11 cellular contexts compared by ENCODE assay signal in genomic region chr5:138662599-138662998, GRCh38.
DNase-seq lines count a peak whose midpoint lies in the region; ATAC-seq, FAIRE-seq and TF ChIP-seq lines count a peak whose summit lies in the region.
"Had no signal": no experiment of that assay in that cellular context is flagged by ENCODE, and none has a peak within 500 bp of the region (broad histone marks: within the 10 kb centered on the region; RNA-seq: fewer than 3 reads in every experiment).

No MANE protein-coding gene starts in this region.

- H3K36me3 Mint-ChIP-seq in CD4-positive, alpha-beta T cell (ENCODE audit: low read depth), result no peaks in the 10 kb centered on the region
- H3K36me3 Mint-ChIP-seq in activated CD8-positive, alpha-beta T cell treated with anti-CD3 and anti-CD28 coated beads, Interleukin-2, amount 10 ng/mL, durations not matched to agents 7 days and 5 days (ENCODE audit: low read depth), result no peaks in the 10 kb centered on the region

- H3K4me3 ChIP-seq in left lung, result no peak overlapping the region

- FAIRE-seq in GM19239 (lab: Jason Lieb, UNC), result no peak
- FAIRE-seq: H54 had no signal

- H3K4me3 Mint-ChIP-seq in CD4-positive, alpha-beta T cell, result peak overlapping the region; percentile 18
- no peak overlapping the region for H3K4me3 Mint-ChIP-seq in activated CD8-positive, alpha-beta T cell treated with anti-CD3 and anti-CD28 coated beads, Interleukin-2, amount 10 ng/mL, durations not matched to agents 7 days and 5 days

- no peaks in the 10 kb centered on the region for H3K9me3 Mint-ChIP-seq in CD4-positive, alpha-beta T cell
- H3K9me3 Mint-ChIP-seq in activated CD8-positive, alpha-beta T cell treated with anti-CD3 and anti-CD28 coated beads, Interleukin-2, amount 10 ng/mL, durations not matched to agents 7 days and 5 days (ENCODE audit: insufficient read depth), result no peaks in the 10 kb centered on the region

- peaks cover 92% of the 10 kb centered on the region for H3K27me3 Mint-ChIP-seq in CD4-positive, alpha-beta T cell
- peaks cover 79% of the 10 kb centered on the region for H3K27me3 Mint-ChIP-seq in activated CD8-positive, alpha-beta T cell treated with anti-CD3 and anti-CD28 coated beads, Interleukin-2, amount 10 ng/mL, durations not matched to agents 7 days and 5 days (ENCODE audit: low read depth)

- H3K27ac ChIP-seq in CD4-positive, alpha-beta T cell (ENCODE audit: low read depth, low read length), result no peak overlapping the region
- H3K27ac ChIP-seq in left lung, result no peak overlapping the region

- no peak for TF ChIP-seq CTCF in CD4-positive, alpha-beta T cell (IDR thresholded peaks at IDR 0.05)
- no peak for TF ChIP-seq CTCF in left lung (IDR thresholded peaks at IDR 0.05)

- peaks cover 90% of the 10 kb centered on the region for H3K27me3 ChIP-seq in CD4-positive, alpha-beta T cell (ENCODE audit: control insufficient read depth, insufficient read depth, low read length)
- H3K27me3 ChIP-seq in left lung, result peaks cover 0 to 16% of the 10 kb centered on the region in 2 donors

- peak in 5 of 10 experiments; percentile 12 to 27 (median 21) for DNase-seq in CD4-positive, alpha-beta T cell
- DNase-seq in Kasumi-1 (lab: John Stamatoyannopoulos, UW) (peak; percentile 41 to 52), left lung (peak in 1 of 2 donors; percentile 24), GM19239 (ENCODE audit: insufficient read length, low spot score) (no peak), NCI-H1105 (lab: John Stamatoyannopoulos, UW) (no peak)
- DNase-seq in activated CD8-positive, alpha-beta T cell treated with anti-CD3 and anti-CD28 coated beads, Interleukin-2, amount 10 ng/mL, durations not matched to agents 7 days and 5 days, result peak; percentile 62
- DNase-seq: activated gamma-delta T cell treated with Interleukin-2 at 50 U/mL for 16 hours, NCI-H2029 treated with DMSO at 0.1 percent for 48 hours had no signal

- H3K9me3 ChIP-seq in CD4-positive, alpha-beta T cell (ENCODE audit: control insufficient read depth, low read length), result no peaks in the 10 kb centered on the region
- H3K9me3 ChIP-seq in left lung, result no peaks in the 10 kb centered on the region

- CTCF ChIA-PET in CD4-positive, alpha-beta T cell (lab: Charles Lee), result no interaction called here
- CTCF ChIA-PET in activated CD8-positive, alpha-beta T cell treated with anti-CD3 and anti-CD28 coated beads, Interleukin-2, amount 10 ng/mL, durations not matched to agents 7 days and 5 days (lab: Charles Lee), result interaction anchor here (0.6 kb wide), 1 partner anchor 564 kb away, joined by 3 read pairs; no protein-coding TSS in a partner anchor

- H3K27ac Mint-ChIP-seq in CD4-positive, alpha-beta T cell, result no peak overlapping the region
- H3K27ac Mint-ChIP-seq in activated CD8-positive, alpha-beta T cell treated with anti-CD3 and anti-CD28 coated beads, Interleukin-2, amount 10 ng/mL, durations not matched to agents 7 days and 5 days, result peak overlapping the region; percentile 3

- intact Hi-C loops in CD4-positive, alpha-beta T cell (cut with DNase I, micrococcal nuclease), result no loop called here
- intact Hi-C loops in left lung (cut with DNase I), result no loop called here

- peaks cover 15% of the 10 kb centered on the region for H3K4me1 Mint-ChIP-seq in CD4-positive, alpha-beta T cell (ENCODE audit: low read depth)
- H3K4me1 Mint-ChIP-seq in activated CD8-positive, alpha-beta T cell treated with anti-CD3 and anti-CD28 coated beads, Interleukin-2, amount 10 ng/mL, durations not matched to agents 7 days and 5 days (ENCODE audit: low read depth), result peaks cover 12% of the 10 kb centered on the region

- peak; percentile 60 for ATAC-seq in CD4-positive, alpha-beta T cell (ENCODE audit: poor library complexity)
- ATAC-seq in activated CD8-positive, alpha-beta T cell treated with anti-CD3 and anti-CD28 coated beads, Interleukin-2, amount 10 ng/mL, durations not matched to agents 7 days and 5 days, result peak; percentile 75
- ATAC-seq in left lung, result peak; percentile 22
- no peak for ATAC-seq in GM18511 (IDR thresholded peaks at IDR 0.05; ENCODE audit: unreplicated experiment)
- ATAC-seq in GM21529 (IDR thresholded peaks at IDR 0.05; ENCODE audit: unreplicated experiment), result no peak

- H3K36me3 ChIP-seq in left lung, result no peaks in the 10 kb centered on the region

- POLR2A ChIA-PET in CD4-positive, alpha-beta T cell (lab: Charles Lee), result interaction anchor here (1.1 kb wide), 1 partner anchor 8 kb away, joined by 3 read pairs; no protein-coding TSS in a partner anchor
- POLR2A ChIA-PET in activated CD8-positive, alpha-beta T cell treated with anti-CD3 and anti-CD28 coated beads, Interleukin-2, amount 10 ng/mL, durations not matched to agents 7 days and 5 days (lab: Charles Lee), result no interaction called here

- H3K4me1 ChIP-seq in left lung, result peaks cover 0 to 5% of the 10 kb centered on the region in 2 donors

Comparison
In these comparisons a context has a peak if more than half of its experiments do, and no peak if none do; other contexts are left out.
1. ATAC-seq: peak in CD4-positive, alpha-beta T cell (single experiment), activated CD8-positive, alpha-beta T cell treated with anti-CD3 and anti-CD28 coated beads, Interleukin-2, amount 10 ng/mL, durations not matched to agents 7 days and 5 days (single experiment) and left lung (single experiment); none in GM18511 (single experiment) and GM21529 (single experiment).
2. DNase-seq: peak in Kasumi-1 (2 of 2) and activated CD8-positive, alpha-beta T cell treated with anti-CD3 and anti-CD28 coated beads, Interleukin-2, amount 10 ng/mL, durations not matched to agents 7 days and 5 days (single experiment); none in GM19239 (single experiment) and NCI-H1105 (single experiment).